30 cellular contexts compared by ENCODE assay signal in the genomic region with DNA sequence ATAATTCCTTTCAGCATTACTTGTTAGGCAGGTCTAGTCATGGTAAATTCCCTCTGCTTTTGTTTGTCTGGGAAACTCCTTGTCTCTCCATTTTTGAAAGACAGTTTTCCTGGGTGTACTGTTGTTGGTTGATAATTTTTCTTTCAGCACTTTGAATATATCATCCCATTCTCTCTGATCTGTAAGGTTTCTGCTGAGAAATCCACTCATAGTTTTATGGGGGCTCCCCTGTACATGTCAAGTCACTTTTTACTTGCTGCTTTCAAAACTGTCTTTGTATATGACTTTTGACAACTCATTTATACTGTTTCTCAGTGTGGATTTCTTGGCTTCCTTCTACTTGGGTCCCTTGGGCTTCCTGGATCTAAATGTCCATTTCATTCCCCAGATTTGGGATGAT. TPM values are rescaled to one million over a fixed set of nuclear protein-coding genes. Genes with fewer than 3 reads are reported as not detected.
"Had no signal": no experiment of that assay in that cellular context is flagged by ENCODE, and none has a peak within 500 bp of the region (broad histone marks: within the 10 kb centered on the region; RNA-seq: fewer than 3 reads in every experiment).

No MANE protein-coding gene starts in this region.

- H3K4me1 ChIP-seq: stomach, suprapubic skin, testis, thyroid gland, tibial artery, tibial nerve, transverse colon, upper lobe of left lung, upper lobe of right lung, uterus, vagina had no signal

- H3K4me3 ChIP-seq: stomach, suprapubic skin, testis, thoracic aorta, thyroid gland, tibial artery, tibial nerve, transverse colon, upper lobe of left lung, upper lobe of right lung, uterus, vagina had no signal

- H3K27me3 ChIP-seq: stomach, suprapubic skin, testis, thyroid gland, tibial artery, tibial nerve, upper lobe of left lung, uterus, vagina had no signal

- H3K9me3 ChIP-seq: testis, thyroid gland, uterus, vagina had no signal

- ATAC-seq: stimulated activated effector memory CD8-positive, alpha-beta T cell treated with anti-CD3 and anti-CD28 coated beads, Interleukin-12 subunit alpha, Interleukin-12 subunit beta, amount 100 ng/mL, for 72 hours; stimulated activated memory B cell treated with anti-CD40 and anti-IgM and Interleukin-4, amounts not matched to agents 10 μg/mL and 1 μg/mL and 100 μg/mL, for 72 hours; stimulated activated naive B cell treated with anti-CD40 and anti-IgM and Interleukin-4, amounts not matched to agents 10 μg/mL and 1 μg/mL and 100 μg/mL, for 72 hours; stimulated activated naive CD8-positive, alpha-beta T cell treated with anti-CD3 and anti-CD28 coated beads, Interleukin-15, amount 100 ng/mL, for 72 hours; stimulated activated naive CD8-positive, alpha-beta T cell treated with anti-CD3 and anti-CD28 coated beads, Interleukin-15, Interleukin-2, amounts not matched to agents 100 U/mL and 50 U/mL, for 24 hours; upper lobe of right lung had no signal

- H3K27ac ChIP-seq: stomach, suprapubic skin, testis, thoracic aorta, thyroid gland, tibial artery, tibial nerve, transverse colon, upper lobe of left lung, upper lobe of right lung, uterus, vagina had no signal

- FAIRE-seq: urothelium cell line had no signal

- H3K36me3 ChIP-seq: stomach, suprapubic skin, thoracic aorta, thyroid gland, tibial artery, tibial nerve, transverse colon, upper lobe of left lung, upper lobe of right lung, uterus, vagina had no signal

- DNase-seq: stimulated activated CD4-positive, alpha-beta T cell treated with anti-CD3 and anti-CD28 coated beads, Interleukin-2, amount 100 ng/mL, for 48 hours; stimulated activated CD4-positive, alpha-beta T cell treated with anti-CD3 and anti-CD28 coated beads, Interleukin-4, amount 100 ng/mL, for 1 hour; stimulated activated CD4-positive, alpha-beta T cell treated with anti-CD3 and anti-CD28 coated beads, Interleukin-4, amount 100 ng/mL, for 24 hours; stimulated activated CD4-positive, alpha-beta T cell treated with anti-CD3 and anti-CD28 coated beads, Interleukin-4, amount 100 ng/mL, for 4 hours; stimulated activated CD8-positive, alpha-beta memory T cell treated with anti-CD3 and anti-CD28 coated beads, Interleukin-4, amount 100 ng/mL, for 48 hours; stimulated activated naive B cell treated with anti-CD40 and anti-IgM and Interleukin-4, amounts not matched to agents 10 μg/mL and 1 μg/mL and 100 μg/mL, for 72 hours; stimulated activated naive CD4-positive, alpha-beta T cell; stimulated activated naive CD4-positive, alpha-beta T cell treated with Interleukin-2 at 50 U/mL for 16 hours; stimulated activated naive CD8-positive, alpha-beta T cell treated with anti-CD3 and anti-CD28 coated beads, Interleukin-15, amount 100 ng/mL, for 72 hours; stimulated activated naive CD8-positive, alpha-beta T cell treated with anti-CD3 and anti-CD28 coated beads, Interleukin-15, Interleukin-2, amounts not matched to agents 100 U/mL and 50 U/mL, for 24 hours; stomach; substantia nigra; testis; thyroid gland; tibial artery; transverse colon; trophoblast cell; upper lobe of left lung; upper lobe of right lung; uterus had no signal

RNA-seq across cellular contexts. Expression of a gene that starts 16.5 kb away (rescaled TPM):
- total RNA-seq: suprapubic skin, temporal lobe, thoracic aorta, thyroid gland, tibial nerve, transverse colon, upper lobe of right lung, ureter, urinary bladder, uterus, vagina had no signal
- polyA plus RNA-seq: stomach, urinary bladder had no signal
